ENCODE assay signal across 31 cellular contexts in the genomic region with DNA sequence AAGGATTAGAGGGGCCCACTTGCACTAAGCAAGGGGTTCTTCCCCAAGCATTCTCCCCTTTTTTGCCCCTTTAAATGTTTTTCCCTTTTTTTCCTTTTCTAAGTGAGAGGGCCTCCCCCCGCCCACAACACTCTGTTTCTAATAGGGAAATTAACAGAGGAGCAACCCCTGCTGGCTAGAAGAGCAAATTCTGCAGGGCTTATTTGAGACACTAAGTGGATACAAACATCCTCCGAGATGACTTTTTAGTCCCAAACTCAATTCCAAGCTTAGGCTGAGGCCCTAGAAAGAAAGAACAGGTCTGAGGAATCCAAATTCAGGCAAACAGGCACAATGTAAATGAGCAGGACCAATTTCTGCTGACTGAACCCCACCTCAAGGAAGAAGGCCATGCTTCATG.
DNase-seq lines count a peak whose midpoint lies in the region; ATAC-seq, FAIRE-seq and TF ChIP-seq lines count a peak whose summit lies in the region.
"Had no signal": no experiment of that assay in that cellular context is flagged by ENCODE, and none has a peak within 500 bp of the region (broad histone marks: within the 10 kb centered on the region; RNA-seq: fewer than 3 reads in every experiment).

No MANE protein-coding gene starts in this region.

- H3K27me3 Mint-ChIP-seq in GM23338 (ENCODE audit: insufficient read depth, low read depth, poor library complexity) = peaks cover 12% of the 10 kb centered on the region

- H3K79me1 ChIP-seq in mesendoderm (ENCODE audit: low read length) = no peaks in the 10 kb centered on the region

- H2AFZ ChIP-seq in GM23338 (0 out of 2 replicates have a peak overlapping the region, but pooled peaks have one; percentile 66), OCI-LY1 (ENCODE audit: low read length) (no peak overlapping the region), K562 (ENCODE audit: low read depth, low read length) (no peak overlapping the region)

- no peak for TF ChIP-seq EP300 in K562 (IDR thresholded peaks at IDR 0.05; ENCODE audit: low read length)

- no peak overlapping the region for H3K23ac ChIP-seq in mesendoderm (ENCODE audit: low read length)

- H3K27ac Mint-ChIP-seq in GM23338 = no peak overlapping the region
- H3K27ac Mint-ChIP-seq: IgD-negative memory B cell had no signal

- H3K79me2 ChIP-seq in GM23338 (replicated peaks; ENCODE audit: insufficient read depth) = no peaks in the 10 kb centered on the region
- no peaks in the 10 kb centered on the region for H3K79me2 ChIP-seq in OCI-LY1 (ENCODE audit: insufficient read depth, low read length)
- H3K79me2 ChIP-seq in K562 (ENCODE audit: control insufficient read depth, insufficient read depth, low read length) = no peaks in the 10 kb centered on the region
- no peaks in the 10 kb centered on the region for H3K79me2 ChIP-seq in mesendoderm (ENCODE audit: control insufficient read depth, insufficient read depth, low read length)

- H2BK5ac ChIP-seq in mesendoderm (ENCODE audit: low read length) = no peak overlapping the region

- in situ Hi-C loops in K562 (cut with MboI) = no loop called here

- no peak overlapping the region for H3K27ac ChIP-seq in GM23338 (ENCODE audit: low read depth)
- H3K27ac ChIP-seq in OCI-LY1 (ENCODE audit: low read depth, low read length, poor library complexity, severe bottlenecking) = no peak overlapping the region
- H3K27ac ChIP-seq in K562 (ENCODE audit: extremely low read depth, low read depth, low read length) = no peak overlapping the region
- H3K27ac ChIP-seq in mesendoderm (ENCODE audit: low read depth, low read length) = no peak overlapping the region
- H3K27ac ChIP-seq: SJCRH30 had no signal

- no TSS peak for BruUV-seq in K562 (replicated peaks; lab: Mats Ljungman, UMichigan)

- peaks cover 4% of the 10 kb centered on the region; the same call in 1 of the 3 replicates for H3K4me1 Mint-ChIP-seq in GM23338
- H3K4me1 Mint-ChIP-seq: IgD-negative memory B cell had no signal

- no peaks in the 10 kb centered on the region for H3K36me3 ChIP-seq in GM23338 (ENCODE audit: insufficient read depth)
- H3K36me3 ChIP-seq in OCI-LY1 (ENCODE audit: insufficient read depth, low read length) = no peaks in the 10 kb centered on the region
- H3K36me3 ChIP-seq in K562 (ENCODE audit: control insufficient read depth, insufficient read depth, low read length) = no peaks in the 10 kb centered on the region
- no peaks in the 10 kb centered on the region for H3K36me3 ChIP-seq in mesendoderm (ENCODE audit: control insufficient read depth, insufficient read depth, low read length)
- H3K36me3 ChIP-seq: BLaER1 treated with 17β-estradiol and CSF1 and Interleukin-3, amounts not matched to agents 10 nM and 100 nM; SJCRH30 had no signal

- peaks cover 3% of the 10 kb centered on the region; the same call in 2 of the 3 replicates for H3K9me3 Mint-ChIP-seq in GM23338
- H3K9me3 Mint-ChIP-seq: CD4-positive, alpha-beta memory T cell; IgD-negative memory B cell had no signal

- CTCF ChIA-PET in K562 (lab: Yijun Ruan, JAX; ENCODE audit: low intra/inter-chr PET ratio) = no interaction called here

- ATAC-seq in GM23338 (peak; percentile 80), K562 (no peak), GM18498 (IDR thresholded peaks at IDR 0.05; ENCODE audit: unreplicated experiment) (no peak), GM18868 (IDR thresholded peaks at IDR 0.05; ENCODE audit: unreplicated experiment) (no peak)
- ATAC-seq: SK-N-SH treated with all-trans-retinoic acid at 6 μM for 48 hours had no signal

- H3K9me3 ChIP-seq in OCI-LY1 (ENCODE audit: low read length) (no peaks in the 10 kb centered on the region), K562 (replicated peaks; ENCODE audit: control insufficient read depth, insufficient read depth, low read depth, low read length) (no peaks in the 10 kb centered on the region)
- H3K9me3 ChIP-seq: SJCRH30 had no signal

- TF ChIP-seq CTCF in GM23338 (conservative IDR thresholded peaks at IDR 0.05; ENCODE audit: low read depth in 2 of 2) = peak; percentile 47 to 48
- peak; percentile 24; the same call in 1 of the 2 replicates for TF ChIP-seq CTCF in OCI-LY1 (IDR thresholded peaks at IDR 0.05; ENCODE audit: low read length)
- TF ChIP-seq CTCF in K562 (IDR thresholded peaks at IDR 0.05 in 2 of 3, conservative IDR thresholded peaks at IDR 0.05 in 1 of 3; ENCODE audit: insufficient read depth in 2 of 3, low read depth in 1 of 3, low read length in 3 of 3) = peak in 2 of 3 experiments; percentile 9 to 29; a peak in 3 of 6 replicates

- no peak overlapping the region for H2BK120ac ChIP-seq in mesendoderm (ENCODE audit: low read depth, low read length)

- no peak overlapping the region for H3K18ac ChIP-seq in mesendoderm (ENCODE audit: low read length)

- DNase-seq in GM23338 (ENCODE audit: low spot score) = peak; percentile 51
- peak in 2 of 4 experiments; percentile 2 to 7 for DNase-seq in K562 (ENCODE audit: extremely low read depth in 1 of 4, low spot score in 3 of 4)
- peak; percentile 26 for DNase-seq in mesendoderm
- no peak for DNase-seq in DMS153 (lab: John Stamatoyannopoulos, UW)
- DNase-seq: AML-193; CD4-positive, alpha-beta memory T cell; COR-L47; DMS79; EL; GDM1; HCEC 1CT; NCI-H1092 treated with DMSO at 0.1 percent for 48 hours; NCI-H1436; NCI-H187; NCI-H2081 treated with DMSO at 0.1 percent for 48 hours; NCI-H2171; NCI-H226; NCI-H510A; NCI-H69; OCI-M1; SJCRH30; T-helper 2 cell had no signal

- no peak overlapping the region for H2BK15ac ChIP-seq in mesendoderm (replicated peaks; ENCODE audit: low read depth)

- H3K9me1 ChIP-seq in K562 (ENCODE audit: control insufficient read depth, insufficient read depth, low read length) = no peaks in the 10 kb centered on the region

- intact Hi-C loops in K562 (cut with micrococcal nuclease) = loop anchor here (5.0 kb wide), 1 partner anchor 132 kb away; no protein-coding TSS in a partner anchor

- no peak overlapping the region for H2AK5ac ChIP-seq in mesendoderm (ENCODE audit: low read length)

- 0% methylated on average over 1 of the region's 2 CpGs for WGBS in K562 (ENCODE audit: insufficient coverage, low coverage, missing lambda C conversion rate)
- WGBS in mesendoderm (ENCODE audit: extremely low coverage, insufficient coverage, low lambda C conversion rate) = no CpG with 5 or more reads among the region's 2 CpGs

- H3K27me3 ChIP-seq in GM23338 (ENCODE audit: insufficient read depth) (no peaks in the 10 kb centered on the region), OCI-LY1 (ENCODE audit: insufficient read depth, low read length) (no peaks in the 10 kb centered on the region), K562 (ENCODE audit: control insufficient read depth in 2 of 2, insufficient read depth in 2 of 2, low read length in 2 of 2) (no peaks in the 10 kb centered on the region), mesendoderm (ENCODE audit: insufficient read depth, low read length, poor library complexity) (no peaks in the 10 kb centered on the region)
- H3K27me3 ChIP-seq: BLaER1 treated with 17β-estradiol and CSF1 and Interleukin-3, amounts not matched to agents 10 nM and 100 nM; SJCRH30 had no signal

- peak overlapping the region; percentile 66 for H3K56ac ChIP-seq in mesendoderm (ENCODE audit: low read length)

- no peaks in the 10 kb centered on the region for H3K4me1 ChIP-seq in GM23338 (ENCODE audit: insufficient read depth)
- H3K4me1 ChIP-seq in OCI-LY1 (ENCODE audit: insufficient read depth, low read length, severe bottlenecking) = no peaks in the 10 kb centered on the region
- no peaks in the 10 kb centered on the region for H3K4me1 ChIP-seq in K562 (replicated peaks in 1 of 2; ENCODE audit: control insufficient read depth in 2 of 2, insufficient read depth in 2 of 2, low read length in 2 of 2)
- H3K4me1 ChIP-seq in mesendoderm (ENCODE audit: control insufficient read depth, low read depth, low read length) = peaks cover 6% of the 10 kb centered on the region
- H3K4me1 ChIP-seq: SJCRH30 had no signal

- 0 out of 2 replicates have a peak, but pooled peaks cover 3% of the 10 kb centered on the region for H3K9me2 ChIP-seq in GM23338 (ENCODE audit: insufficient read depth)
- no peaks in the 10 kb centered on the region for H3K9me2 ChIP-seq in OCI-LY1 (ENCODE audit: low read depth, low read length)

- H3F3A ChIP-seq in GM23338 (replicated peaks; ENCODE audit: low read depth) (no peaks in the 10 kb centered on the region), OCI-LY1 (ENCODE audit: insufficient read depth, low read length) (no peaks in the 10 kb centered on the region)

- H3K4me3 ChIP-seq in GM23338 = no peak overlapping the region
- H3K4me3 ChIP-seq in OCI-LY1 (ENCODE audit: low read depth, low read length, poor library complexity, severe bottlenecking) = no peak overlapping the region
- H3K4me3 ChIP-seq in K562 = no peak overlapping the region
- no peak overlapping the region for H3K4me3 ChIP-seq in mesendoderm (ENCODE audit: low read length)
- H3K4me3 ChIP-seq: BLaER1 treated with 17β-estradiol and CSF1 and Interleukin-3, amounts not matched to agents 10 nM and 100 nM; SJCRH30 had no signal

- peak; percentile 27 to 43; a peak in 3 of 4 replicates for TF ChIP-seq RAD21 in K562 (CRISPR knock-in tag; conservative IDR thresholded peaks at IDR 0.05 in 1 of 2, IDR thresholded peaks at IDR 0.05 in 1 of 2)

- no peak overlapping the region for H4K8ac ChIP-seq in mesendoderm (ENCODE audit: low read depth, low read length)

- TF ChIP-seq POLR2A in K562 (conservative IDR thresholded peaks at IDR 0.05) = no peak

- H4K5ac ChIP-seq in mesendoderm (ENCODE audit: low read length) = no peak overlapping the region

- H4K20me1 ChIP-seq in GM23338 (replicated peaks; ENCODE audit: insufficient read depth) (no peaks in the 10 kb centered on the region), OCI-LY1 (ENCODE audit: insufficient read depth, low read length) (no peaks in the 10 kb centered on the region), K562 (replicated peaks; ENCODE audit: control insufficient read depth, insufficient read depth, low read length) (no peaks in the 10 kb centered on the region)
- H4K20me1 ChIP-seq: BLaER1 treated with 17β-estradiol and CSF1 and Interleukin-3, amounts not matched to agents 10 nM and 100 nM had no signal

- no peak overlapping the region for H3K4me3 Mint-ChIP-seq in GM23338
- H3K4me3 Mint-ChIP-seq: CD4-positive, alpha-beta memory T cell; IgD-negative memory B cell had no signal

- POLR2A ChIA-PET in K562 (lab: Yijun Ruan, JAX) = no interaction called here

- no peaks in the 10 kb centered on the region for H3K36me3 Mint-ChIP-seq in GM23338 (ENCODE audit: low read depth)
- H3K36me3 Mint-ChIP-seq: CD4-positive, alpha-beta memory T cell; IgD-negative memory B cell had no signal

- H3K4me2 ChIP-seq in GM23338 (no peak overlapping the region), OCI-LY1 (ENCODE audit: low read length) (no peak overlapping the region), K562 (ENCODE audit: insufficient read depth, low read length) (no peak overlapping the region), mesendoderm (ENCODE audit: low read length) (no peak overlapping the region)

- no peak for FAIRE-seq in K562 (lab: Jason Lieb, UNC)
- FAIRE-seq: A204.1, GM12891, RCC 7860 had no signal

- H3K9ac ChIP-seq in OCI-LY1 (ENCODE audit: low read length) = no peak overlapping the region
- no peak overlapping the region for H3K9ac ChIP-seq in K562 (ENCODE audit: insufficient read depth in 1 of 2, low read depth in 2 of 2, low read length in 2 of 2)
- H3K9ac ChIP-seq in mesendoderm (ENCODE audit: low read length) = no peak overlapping the region
- H3K9ac ChIP-seq: BLaER1 treated with 17β-estradiol and CSF1 and Interleukin-3, amounts not matched to agents 10 nM and 100 nM had no signal

- H3K4ac ChIP-seq in mesendoderm (ENCODE audit: low read depth, low read length) = no peak overlapping the region
